ENCODE assay signal across 19 cellular contexts in genomic region chr11:59200421-59200746, GRCh38. TPM values are rescaled to one million over a fixed set of nuclear protein-coding genes. Genes with fewer than 3 reads are reported as not detected.
DNase-seq lines count a peak whose midpoint lies in the region; ATAC-seq and TF ChIP-seq lines count a peak whose summit lies in the region.
"Had no signal": no experiment of that assay in that cellular context is flagged by ENCODE, and none has a peak within 500 bp of the region (broad histone marks: within the 10 kb centered on the region; RNA-seq: fewer than 3 reads in every experiment).

No MANE protein-coding gene starts in this region.

- 37% methylated on average over 4 of the region's 4 CpGs for WGBS in right cardiac atrium
- 13 to 27% methylated on average over 4 of the region's 4 CpGs for WGBS in aorta, 2 donors
- WGBS in sigmoid colon, 2 donors, result 43 to 73% methylated on average over 4 of the region's 4 CpGs
- 91% methylated on average over 4 of the region's 4 CpGs for WGBS in smooth muscle cell (ENCODE audit: low lambda C conversion rate)

- H3K4me3 Mint-ChIP-seq in MCF 10A (ENCODE audit: unreplicated experiment), result no peak overlapping the region

- H3K9me3 Mint-ChIP-seq in MCF 10A (ENCODE audit: unreplicated experiment), result no peaks in the 10 kb centered on the region
- H3K9me3 Mint-ChIP-seq: activated T-helper 2 cell treated with anti-CD3 and anti-CD28 coated beads, Interferon-gamma antibody, Interleukin-2, Interleukin-4, amounts not matched to agents 10 μg/mL and 5 μg/mL and 100 μg/mL, durations not matched to agents 14 hours and 24 hours and 36 hours had no signal

- TF ChIP-seq POLR2A in sigmoid colon (IDR thresholded peaks at IDR 0.05), result no peak

- H2AFZ ChIP-seq in smooth muscle cell (ENCODE audit: low read depth), result no peak overlapping the region

- H3K4me1 ChIP-seq in right cardiac atrium (ENCODE audit: control insufficient read depth, insufficient read depth, low read length) (no peaks in the 10 kb centered on the region), ascending aorta (peaks cover 4 to 18% of the 10 kb centered on the region in 2 donors), aorta (ENCODE audit: control insufficient read depth in 1 of 2, insufficient read depth in 2 of 2, low read length in 2 of 2) (peaks cover 0 to 14% of the 10 kb centered on the region in 2 donors), sigmoid colon (peaks cover 0 to 9% (median 4%) of the 10 kb centered on the region in 4 donors), smooth muscle cell (ENCODE audit: low read depth) (peaks cover 5% of the 10 kb centered on the region)
- H3K4me1 ChIP-seq: colonic mucosa had no signal

- H3K79me2 ChIP-seq in smooth muscle cell (ENCODE audit: low read depth), result no peaks in the 10 kb centered on the region

- CTCF ChIA-PET in MCF 10A (lab: Yijun Ruan, JAX), result interaction anchor here (0.7 to 11.8 kb wide), 4 partner anchors 18 to 94 kb away, joined by 3 to 530 read pairs (median 4); partner anchors contain the start of gene DTX4

- H3K36me3 ChIP-seq in ascending aorta, result peaks cover 0 to 9% of the 10 kb centered on the region in 2 donors
- H3K36me3 ChIP-seq in aorta (ENCODE audit: control insufficient read depth in 1 of 2, insufficient read depth in 2 of 2, low read length in 1 of 2), result no peaks in the 10 kb centered on the region
- H3K36me3 ChIP-seq in sigmoid colon, result peaks cover 0 to 25% (median 0%) of the 10 kb centered on the region in 4 donors
- peaks cover 7% of the 10 kb centered on the region for H3K36me3 ChIP-seq in smooth muscle cell (ENCODE audit: low read depth)

- H3F3A ChIP-seq in smooth muscle cell (ENCODE audit: low read depth), result no peaks in the 10 kb centered on the region

- no peaks in the 10 kb centered on the region for H3K27me3 ChIP-seq in right cardiac atrium (ENCODE audit: control insufficient read depth, insufficient read depth)
- H3K27me3 ChIP-seq in ascending aorta, result no peaks in the 10 kb centered on the region
- H3K27me3 ChIP-seq in aorta (ENCODE audit: control insufficient read depth in 1 of 2, insufficient read depth in 2 of 2, low read length in 1 of 2), result no peaks in the 10 kb centered on the region
- H3K27me3 ChIP-seq in sigmoid colon, result no peaks in the 10 kb centered on the region
- no peaks in the 10 kb centered on the region for H3K27me3 ChIP-seq in smooth muscle cell (ENCODE audit: low read depth)
- H3K27me3 ChIP-seq: colonic mucosa, heart left ventricle had no signal

- no peaks in the 10 kb centered on the region for H3K9me3 ChIP-seq in right cardiac atrium (ENCODE audit: control insufficient read depth, low read length)
- H3K9me3 ChIP-seq in ascending aorta, result no peaks in the 10 kb centered on the region
- H3K9me3 ChIP-seq in aorta (ENCODE audit: control insufficient read depth, low read length), result no peaks in the 10 kb centered on the region
- no peaks in the 10 kb centered on the region for H3K9me3 ChIP-seq in sigmoid colon
- no peaks in the 10 kb centered on the region for H3K9me3 ChIP-seq in smooth muscle cell (replicated peaks; ENCODE audit: low read depth)
- H3K9me3 ChIP-seq: colonic mucosa, heart left ventricle had no signal

- H3K9ac ChIP-seq in smooth muscle cell (ENCODE audit: low read depth), result no peak overlapping the region

- peaks cover 30% of the 10 kb centered on the region for H3K36me3 Mint-ChIP-seq in MCF 10A (ENCODE audit: insufficient read depth, unreplicated experiment)

- TF ChIP-seq CTCF in ascending aorta (IDR thresholded peaks at IDR 0.05) (no peak), MCF 10A (IDR thresholded peaks at IDR 0.05; ENCODE audit: unreplicated experiment) (no peak), sigmoid colon (IDR thresholded peaks at IDR 0.05) (no peak), smooth muscle cell (IDR thresholded peaks at IDR 0.05; ENCODE audit: borderline replicate concordance, insufficient read depth, poor library complexity, severe bottlenecking) (no peak)

- peaks cover 19% of the 10 kb centered on the region for H3K4me1 Mint-ChIP-seq in MCF 10A (ENCODE audit: insufficient read depth, unreplicated experiment)

- H3K4me2 ChIP-seq in smooth muscle cell, result no peak overlapping the region

- BruUV-seq in MCF 10A (replicated peaks; lab: Mats Ljungman, UMichigan), result no TSS peak

- no peak overlapping the region for H3K4me3 ChIP-seq in right cardiac atrium (ENCODE audit: low read length)
- H3K4me3 ChIP-seq in ascending aorta, result no peak overlapping the region
- no peak overlapping the region for H3K4me3 ChIP-seq in aorta (ENCODE audit: low read length in 2 of 2)
- H3K4me3 ChIP-seq in sigmoid colon, result no peak overlapping the region
- no peak overlapping the region for H3K4me3 ChIP-seq in smooth muscle cell
- H3K4me3 ChIP-seq: colonic mucosa, heart left ventricle had no signal

- H3K27ac ChIP-seq in right cardiac atrium (ENCODE audit: low read length) (no peak overlapping the region), ascending aorta (peak overlapping the region; percentile 40 to 74), aorta (ENCODE audit: low read depth in 1 of 2, low read length in 2 of 2) (no peak overlapping the region), sigmoid colon (no peak overlapping the region), smooth muscle cell (ENCODE audit: low read depth) (no peak overlapping the region)
- H3K27ac ChIP-seq: colonic mucosa, heart left ventricle had no signal

- DNase-seq in left ventricle myocardium superior (no peak), right cardiac atrium (no peak), ascending aorta (ENCODE audit: low spot score in 2 of 2) (no peak), aorta (no peak), MCF 10A (ENCODE audit: unreplicated experiment) (no peak), sigmoid colon (no peak), smooth muscle cell (lab: John Stamatoyannopoulos, UW; ENCODE audit: unreplicated experiment) (no peak)
- DNase-seq: amygdala; colonic mucosa; heart left ventricle; kidney; NCI-H1048; NCI-H2171 treated with DMSO at 0.1 percent for 48 hours; stimulated activated naive CD4-positive, alpha-beta T cell; T1000 had no signal

- no peaks in the 10 kb centered on the region for H3K27me3 Mint-ChIP-seq in MCF 10A (ENCODE audit: insufficient read depth, unreplicated experiment)

- intact Hi-C loops in left ventricle myocardium superior (cut with micrococcal nuclease) (no loop called here), right cardiac atrium (cut with DNase I) (loop anchor here in 2 of 4 donors (10.0 kb wide), 1 partner anchor 84 kb away; no protein-coding TSS in a partner anchor), ascending aorta (cut with DNase I) (no loop called here), aorta (cut with DNase I) (no loop called here), MCF 10A (cut with micrococcal nuclease) (no loop called here), sigmoid colon (cut with DNase I) (loop anchor here (10.0 kb wide), 1 partner anchor 84 kb away; no protein-coding TSS in a partner anchor)

- H3K27ac Mint-ChIP-seq in MCF 10A (ENCODE audit: low read depth, unreplicated experiment), result no peak overlapping the region
- H3K27ac Mint-ChIP-seq: activated T-helper 2 cell treated with anti-CD3 and anti-CD28 coated beads, Interferon-gamma antibody, Interleukin-2, Interleukin-4, amounts not matched to agents 10 μg/mL and 5 μg/mL and 100 μg/mL, durations not matched to agents 14 hours and 24 hours and 36 hours had no signal

- POLR2A ChIA-PET in MCF 10A (lab: Yijun Ruan, JAX), result no interaction called here

- TF ChIP-seq EP300 in sigmoid colon (IDR thresholded peaks at IDR 0.05), result no peak

- ATAC-seq in left ventricle myocardium superior (peak; percentile 59), right cardiac atrium (no peak), GM21825 (IDR thresholded peaks at IDR 0.05; ENCODE audit: unreplicated experiment) (peak; percentile 35), aorta (ENCODE audit: low FRiP score) (peak; percentile 45)
- ATAC-seq: HepG2 had no signal

- peaks cover 3% of the 10 kb centered on the region for H4K20me1 ChIP-seq in smooth muscle cell (ENCODE audit: low read depth)

RNA-seq across cellular contexts. Expression of gene MPEG1, which starts 12.3 kb away (rescaled TPM):
- total RNA-seq in left ventricle myocardium superior, result 13.6 TPM
- total RNA-seq in right cardiac atrium, result 10 to 100 TPM; 13.5 to 20.9 (median 18.9) TPM
- polyA plus RNA-seq in right cardiac atrium, result 1.9 TPM
- 14.5 TPM for total RNA-seq in ascending aorta
- 10 to 100 TPM; 27.0 to 27.1 TPM for total RNA-seq in aorta
- 10 to 100 TPM in 1 of 2 donors, 1 to 10 TPM in 1; 4.3 to 23.0 TPM for polyA plus RNA-seq in aorta
- total RNA-seq in MCF 10A (2022), result not detected in 2 replicates
- total RNA-seq in sigmoid colon, result 10 to 100 TPM in 3 of 4 donors, 1 to 10 TPM in 1; 8.0 to 23.5 (median 13.6) TPM
- polyA plus RNA-seq in sigmoid colon, result 10 to 100 TPM in 2 of 3 donors, 1 to 10 TPM in 1; 9.6 to 63.8 (median 32.4) TPM
- total RNA-seq in smooth muscle cell, result 0.13 TPM in 1 of 2 replicates, not detected in the other
- 0.07 TPM in 1 of 2 replicates, not detected in the other for polyA plus RNA-seq in smooth muscle cell
- total RNA-seq: epithelial cell of proximal tubule, HepG2 had no signal
- polyA plus RNA-seq: HepG2 had no signal

RNA-seq across cellular contexts. Expression of gene DTX4, which starts 28.5 kb away (rescaled TPM):
- total RNA-seq in left ventricle myocardium superior (2.6 TPM), right cardiac atrium (1 to 10 TPM; 1.6 to 3.4 (median 1.7) TPM), ascending aorta (9.6 TPM), aorta (1 to 10 TPM; 2.6 to 7.1 TPM), MCF 10A (2022) (3.4 and 4.2 TPM in 2 replicates), sigmoid colon (1 to 10 TPM; 3.5 to 7.8 (median 4.1) TPM), smooth muscle cell (13.0 and 14.2 TPM in 2 replicates)
- polyA plus RNA-seq in right cardiac atrium (0.70 TPM), aorta (10 to 100 TPM in 1 of 2 donors, 1 to 10 TPM in 1; 4.0 to 10.0 TPM), sigmoid colon (10 to 100 TPM; 21.0 to 29.0 (median 24.7) TPM), smooth muscle cell (10.2 and 14.1 TPM in 2 replicates)

RNA-seq across cellular contexts. Expression of gene FAM111A, which starts 57.7 kb away (rescaled TPM):
- total RNA-seq in left ventricle myocardium superior, result 8.4 TPM
- total RNA-seq in right cardiac atrium, result 10 to 100 TPM in 3 of 4 donors, 1 to 10 TPM in 1; 9.1 to 12.2 (median 10.5) TPM
- polyA plus RNA-seq in right cardiac atrium, result 7.0 TPM
- total RNA-seq in ascending aorta, result 54.3 TPM
- 10 to 100 TPM; 19.0 to 49.0 TPM for total RNA-seq in aorta
- 10 to 100 TPM in 1 of 2 donors, 1 to 10 TPM in 1; 5.8 to 29.6 TPM for polyA plus RNA-seq in aorta
- total RNA-seq in MCF 10A (2022), result 26.3 and 27.7 TPM in 2 replicates
- 10 to 100 TPM; 26.0 to 33.4 (median 29.0) TPM for total RNA-seq in sigmoid colon
- 10 to 100 TPM in 1 of 3 donors, 1 to 10 TPM in 2; 6.6 to 22.1 (median 9.0) TPM for polyA plus RNA-seq in sigmoid colon
- 14.3 and 36.8 TPM in 2 replicates for total RNA-seq in smooth muscle cell
- 6.2 and 11.1 TPM in 2 replicates for polyA plus RNA-seq in smooth muscle cell

Comparison
In these comparisons a context has a peak if more than half of its experiments do, and no peak if none do; other contexts are left out.
1. ATAC-seq: peak in left ventricle myocardium superior (single experiment), GM21825 (single experiment) and aorta (single experiment); none in right cardiac atrium (0 of 2).
2. H3K27ac ChIP-seq: peak in ascending aorta (2 of 2); none in right cardiac atrium (single experiment), aorta (0 of 2), sigmoid colon (0 of 4) and smooth muscle cell (single experiment).